1 cellular context compared by ENCODE assay signal in genomic region chr1:31509124-31510072, GRCh38.
TF ChIP-seq lines count a peak whose summit lies in the region.

No MANE protein-coding gene starts in this region.

TF ChIP-seq in HepG2, 621 proteins besides CTCF, POLR2A, EP300 and RAD21 (continued from another document and continues in another):
- TF ChIP-seq, protein P1, sequence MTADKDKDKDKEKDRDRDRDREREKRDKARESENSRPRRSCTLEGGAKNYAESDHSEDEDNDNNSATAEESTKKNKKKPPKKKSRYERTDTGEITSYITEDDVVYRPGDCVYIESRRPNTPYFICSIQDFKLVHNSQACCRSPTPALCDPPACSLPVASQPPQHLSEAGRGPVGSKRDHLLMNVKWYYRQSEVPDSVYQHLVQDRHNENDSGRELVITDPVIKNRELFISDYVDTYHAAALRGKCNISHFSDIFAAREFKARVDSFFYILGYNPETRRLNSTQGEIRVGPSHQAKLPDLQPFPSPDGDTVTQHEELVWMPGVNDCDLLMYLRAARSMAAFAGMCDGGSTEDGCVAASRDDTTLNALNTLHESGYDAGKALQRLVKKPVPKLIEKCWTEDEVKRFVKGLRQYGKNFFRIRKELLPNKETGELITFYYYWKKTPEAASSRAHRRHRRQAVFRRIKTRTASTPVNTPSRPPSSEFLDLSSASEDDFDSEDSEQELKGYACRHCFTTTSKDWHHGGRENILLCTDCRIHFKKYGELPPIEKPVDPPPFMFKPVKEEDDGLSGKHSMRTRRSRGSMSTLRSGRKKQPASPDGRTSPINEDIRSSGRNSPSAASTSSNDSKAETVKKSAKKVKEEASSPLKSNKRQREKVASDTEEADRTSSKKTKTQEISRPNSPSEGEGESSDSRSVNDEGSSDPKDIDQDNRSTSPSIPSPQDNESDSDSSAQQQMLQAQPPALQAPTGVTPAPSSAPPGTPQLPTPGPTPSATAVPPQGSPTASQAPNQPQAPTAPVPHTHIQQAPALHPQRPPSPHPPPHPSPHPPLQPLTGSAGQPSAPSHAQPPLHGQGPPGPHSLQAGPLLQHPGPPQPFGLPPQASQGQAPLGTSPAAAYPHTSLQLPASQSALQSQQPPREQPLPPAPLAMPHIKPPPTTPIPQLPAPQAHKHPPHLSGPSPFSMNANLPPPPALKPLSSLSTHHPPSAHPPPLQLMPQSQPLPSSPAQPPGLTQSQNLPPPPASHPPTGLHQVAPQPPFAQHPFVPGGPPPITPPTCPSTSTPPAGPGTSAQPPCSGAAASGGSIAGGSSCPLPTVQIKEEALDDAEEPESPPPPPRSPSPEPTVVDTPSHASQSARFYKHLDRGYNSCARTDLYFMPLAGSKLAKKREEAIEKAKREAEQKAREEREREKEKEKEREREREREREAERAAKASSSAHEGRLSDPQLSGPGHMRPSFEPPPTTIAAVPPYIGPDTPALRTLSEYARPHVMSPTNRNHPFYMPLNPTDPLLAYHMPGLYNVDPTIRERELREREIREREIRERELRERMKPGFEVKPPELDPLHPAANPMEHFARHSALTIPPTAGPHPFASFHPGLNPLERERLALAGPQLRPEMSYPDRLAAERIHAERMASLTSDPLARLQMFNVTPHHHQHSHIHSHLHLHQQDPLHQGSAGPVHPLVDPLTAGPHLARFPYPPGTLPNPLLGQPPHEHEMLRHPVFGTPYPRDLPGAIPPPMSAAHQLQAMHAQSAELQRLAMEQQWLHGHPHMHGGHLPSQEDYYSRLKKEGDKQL (CRISPR knock-in tag; IDR thresholded peaks at IDR 0.05; ENCODE audit: low read depth) = no peak; the same call in 1 of the 2 replicates
- TF ChIP-seq, protein P2, sequence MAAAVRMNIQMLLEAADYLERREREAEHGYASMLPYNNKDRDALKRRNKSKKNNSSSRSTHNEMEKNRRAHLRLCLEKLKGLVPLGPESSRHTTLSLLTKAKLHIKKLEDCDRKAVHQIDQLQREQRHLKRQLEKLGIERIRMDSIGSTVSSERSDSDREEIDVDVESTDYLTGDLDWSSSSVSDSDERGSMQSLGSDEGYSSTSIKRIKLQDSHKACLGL (CRISPR knock-in tag; IDR thresholded peaks at IDR 0.05) = no peak
- TF ChIP-seq GTF3A (CRISPR knock-in tag; conservative IDR thresholded peaks at IDR 0.05) (no peak), SIX1 (CRISPR knock-in tag; IDR thresholded peaks at IDR 0.05; ENCODE audit: borderline replicate concordance) (no peak; the same call in 1 of the 2 replicates), RBAK (CRISPR knock-in tag; IDR thresholded peaks at IDR 0.05) (no peak), ZNF841 (CRISPR knock-in tag; IDR thresholded peaks at IDR 0.05; ENCODE audit: borderline replicate concordance) (no peak), ZNF124 (CRISPR knock-in tag; IDR thresholded peaks at IDR 0.05) (peak; percentile 87), SETDB1 (CRISPR knock-in tag; IDR thresholded peaks at IDR 0.05; ENCODE audit: borderline replicate concordance) (no peak), ZFP90 (CRISPR knock-in tag; IDR thresholded peaks at IDR 0.05; ENCODE audit: borderline replicate concordance) (peak; percentile 84; the same call in 1 of the 2 replicates), SP1 (IDR thresholded peaks at IDR 0.05) (no peak), SP1 (CRISPR knock-in tag; IDR thresholded peaks at IDR 0.05) (peak; percentile 22; the same call in 1 of the 2 replicates), THAP11 (CRISPR knock-in tag; IDR thresholded peaks at IDR 0.05) (peak; percentile 68), ZNF747 (CRISPR knock-in tag; IDR thresholded peaks at IDR 0.05; ENCODE audit: borderline replicate concordance) (peak; percentile 90), ZNF224 (CRISPR knock-in tag; IDR thresholded peaks at IDR 0.05) (no peak), ZXDC (CRISPR knock-in tag; IDR thresholded peaks at IDR 0.05) (no peak), ATM (IDR thresholded peaks at IDR 0.05; ENCODE audit: borderline replicate concordance) (no peak), ADNP (CRISPR knock-in tag; IDR thresholded peaks at IDR 0.05) (no peak), TARDBP (CRISPR knock-in tag; IDR thresholded peaks at IDR 0.05) (peak; percentile 94), DMTF1 (CRISPR knock-in tag; IDR thresholded peaks at IDR 0.05) (no peak), AKAP8 (CRISPR knock-in tag; IDR thresholded peaks at IDR 0.05) (no peak), TBL1XR1 (IDR thresholded peaks at IDR 0.05; ENCODE audit: borderline replicate concordance, low read length, partially characterized antibody) (peak; percentile 53), BORCS8-MEF2B (CRISPR knock-in tag; IDR thresholded peaks at IDR 0.05) (peak; percentile 87), ZNF550 (CRISPR knock-in tag; IDR thresholded peaks at IDR 0.05; ENCODE audit: borderline replicate concordance) (no peak), ZSCAN21 (CRISPR knock-in tag; IDR thresholded peaks at IDR 0.05; ENCODE audit: borderline replicate concordance) (peak; percentile 49; the same call in 1 of the 2 replicates), TP53 (CRISPR knock-in tag; conservative IDR thresholded peaks at IDR 0.05) (peak; percentile 44; the same call in 1 of the 2 replicates), SCMH1 (CRISPR knock-in tag; IDR thresholded peaks at IDR 0.05; ENCODE audit: borderline replicate concordance) (no peak), SAFB2 (CRISPR knock-in tag; IDR thresholded peaks at IDR 0.05; ENCODE audit: borderline replicate concordance, low read depth) (peak; percentile 14; the same call in 1 of the 2 replicates), ZBTB1 (CRISPR knock-in tag; IDR thresholded peaks at IDR 0.05; ENCODE audit: borderline replicate concordance) (no peak), ZNF354B (CRISPR knock-in tag; IDR thresholded peaks at IDR 0.05) (peak; percentile 58; the same call in 1 of the 2 replicates), DBP (CRISPR knock-in tag; IDR thresholded peaks at IDR 0.05; ENCODE audit: not compliant biosample characterization) (no peak), ZFX (CRISPR knock-in tag; IDR thresholded peaks at IDR 0.05; ENCODE audit: low read depth) (peak; percentile 97), ZNF615 (CRISPR knock-in tag; IDR thresholded peaks at IDR 0.05; ENCODE audit: borderline replicate concordance) (no peak), CEBPG (CRISPR knock-in tag; IDR thresholded peaks at IDR 0.05) (peak; percentile 67), CC2D1A (CRISPR knock-in tag; IDR thresholded peaks at IDR 0.05) (no peak), GLMP (CRISPR knock-in tag; IDR thresholded peaks at IDR 0.05; ENCODE audit: borderline replicate concordance) (no peak), STAT5B (CRISPR knock-in tag; IDR thresholded peaks at IDR 0.05) (no peak)
- TF ChIP-seq, protein P3, sequence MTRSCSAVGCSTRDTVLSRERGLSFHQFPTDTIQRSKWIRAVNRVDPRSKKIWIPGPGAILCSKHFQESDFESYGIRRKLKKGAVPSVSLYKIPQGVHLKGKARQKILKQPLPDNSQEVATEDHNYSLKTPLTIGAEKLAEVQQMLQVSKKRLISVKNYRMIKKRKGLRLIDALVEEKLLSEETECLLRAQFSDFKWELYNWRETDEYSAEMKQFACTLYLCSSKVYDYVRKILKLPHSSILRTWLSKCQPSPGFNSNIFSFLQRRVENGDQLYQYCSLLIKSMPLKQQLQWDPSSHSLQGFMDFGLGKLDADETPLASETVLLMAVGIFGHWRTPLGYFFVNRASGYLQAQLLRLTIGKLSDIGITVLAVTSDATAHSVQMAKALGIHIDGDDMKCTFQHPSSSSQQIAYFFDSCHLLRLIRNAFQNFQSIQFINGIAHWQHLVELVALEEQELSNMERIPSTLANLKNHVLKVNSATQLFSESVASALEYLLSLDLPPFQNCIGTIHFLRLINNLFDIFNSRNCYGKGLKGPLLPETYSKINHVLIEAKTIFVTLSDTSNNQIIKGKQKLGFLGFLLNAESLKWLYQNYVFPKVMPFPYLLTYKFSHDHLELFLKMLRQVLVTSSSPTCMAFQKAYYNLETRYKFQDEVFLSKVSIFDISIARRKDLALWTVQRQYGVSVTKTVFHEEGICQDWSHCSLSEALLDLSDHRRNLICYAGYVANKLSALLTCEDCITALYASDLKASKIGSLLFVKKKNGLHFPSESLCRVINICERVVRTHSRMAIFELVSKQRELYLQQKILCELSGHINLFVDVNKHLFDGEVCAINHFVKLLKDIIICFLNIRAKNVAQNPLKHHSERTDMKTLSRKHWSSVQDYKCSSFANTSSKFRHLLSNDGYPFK (CRISPR knock-in tag; IDR thresholded peaks at IDR 0.05; ENCODE audit: borderline replicate concordance) = peak; percentile 67; the same call in 1 of the 2 replicates
- TF ChIP-seq, protein P4, sequence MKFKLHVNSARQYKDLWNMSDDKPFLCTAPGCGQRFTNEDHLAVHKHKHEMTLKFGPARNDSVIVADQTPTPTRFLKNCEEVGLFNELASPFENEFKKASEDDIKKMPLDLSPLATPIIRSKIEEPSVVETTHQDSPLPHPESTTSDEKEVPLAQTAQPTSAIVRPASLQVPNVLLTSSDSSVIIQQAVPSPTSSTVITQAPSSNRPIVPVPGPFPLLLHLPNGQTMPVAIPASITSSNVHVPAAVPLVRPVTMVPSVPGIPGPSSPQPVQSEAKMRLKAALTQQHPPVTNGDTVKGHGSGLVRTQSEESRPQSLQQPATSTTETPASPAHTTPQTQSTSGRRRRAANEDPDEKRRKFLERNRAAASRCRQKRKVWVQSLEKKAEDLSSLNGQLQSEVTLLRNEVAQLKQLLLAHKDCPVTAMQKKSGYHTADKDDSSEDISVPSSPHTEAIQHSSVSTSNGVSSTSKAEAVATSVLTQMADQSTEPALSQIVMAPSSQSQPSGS (CRISPR knock-in tag; IDR thresholded peaks at IDR 0.05) = peak; percentile 64; the same call in 1 of the 2 replicates
- TF ChIP-seq, protein P5, sequence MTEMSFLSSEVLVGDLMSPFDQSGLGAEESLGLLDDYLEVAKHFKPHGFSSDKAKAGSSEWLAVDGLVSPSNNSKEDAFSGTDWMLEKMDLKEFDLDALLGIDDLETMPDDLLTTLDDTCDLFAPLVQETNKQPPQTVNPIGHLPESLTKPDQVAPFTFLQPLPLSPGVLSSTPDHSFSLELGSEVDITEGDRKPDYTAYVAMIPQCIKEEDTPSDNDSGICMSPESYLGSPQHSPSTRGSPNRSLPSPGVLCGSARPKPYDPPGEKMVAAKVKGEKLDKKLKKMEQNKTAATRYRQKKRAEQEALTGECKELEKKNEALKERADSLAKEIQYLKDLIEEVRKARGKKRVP (CRISPR knock-in tag; IDR thresholded peaks at IDR 0.05) = no peak
- TF ChIP-seq, protein P6, sequence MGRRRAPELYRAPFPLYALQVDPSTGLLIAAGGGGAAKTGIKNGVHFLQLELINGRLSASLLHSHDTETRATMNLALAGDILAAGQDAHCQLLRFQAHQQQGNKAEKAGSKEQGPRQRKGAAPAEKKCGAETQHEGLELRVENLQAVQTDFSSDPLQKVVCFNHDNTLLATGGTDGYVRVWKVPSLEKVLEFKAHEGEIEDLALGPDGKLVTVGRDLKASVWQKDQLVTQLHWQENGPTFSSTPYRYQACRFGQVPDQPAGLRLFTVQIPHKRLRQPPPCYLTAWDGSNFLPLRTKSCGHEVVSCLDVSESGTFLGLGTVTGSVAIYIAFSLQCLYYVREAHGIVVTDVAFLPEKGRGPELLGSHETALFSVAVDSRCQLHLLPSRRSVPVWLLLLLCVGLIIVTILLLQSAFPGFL (CRISPR knock-in tag; IDR thresholded peaks at IDR 0.05) = no peak
